20 cellular contexts compared by ENCODE assay signal in genomic region chr11:86396403-86396802, GRCh38. TPM values are rescaled to one million over a fixed set of nuclear protein-coding genes. Genes with fewer than 3 reads are reported as not detected.
DNase-seq lines count a peak whose midpoint lies in the region; ATAC-seq, FAIRE-seq and TF ChIP-seq lines count a peak whose summit lies in the region.
"Had no signal": no experiment of that assay in that cellular context is flagged by ENCODE, and none has a peak within 500 bp of the region (broad histone marks: within the 10 kb centered on the region; RNA-seq: fewer than 3 reads in every experiment).

No MANE protein-coding gene starts in this region.

- peaks cover 0 to 4% of the 10 kb centered on the region in 2 experiments; a peak in 2 of 4 replicates for H3K79me1 ChIP-seq in IMR-90 (ENCODE audit: low read depth in 1 of 2, low read length in 2 of 2)
- H3K79me1 ChIP-seq in mesenchymal stem cell (replicated peaks; ENCODE audit: low read length, poor library complexity, severe bottlenecking): no peaks in the 10 kb centered on the region

- H3K23ac ChIP-seq in IMR-90 (ENCODE audit: low read depth, low read length): 0 out of 2 replicates have a peak overlapping the region, but pooled peaks have one; percentile 64
- no peak overlapping the region for H3K23ac ChIP-seq in mesenchymal stem cell (ENCODE audit: low read length in 2 of 2)

- no peak overlapping the region for H3K27ac ChIP-seq in IMR-90 (ENCODE audit: insufficient read depth, low read length)
- peak overlapping the region; percentile 68 for H3K27ac ChIP-seq in mesenchymal stem cell (ENCODE audit: low read length, poor library complexity, severe bottlenecking)
- H3K27ac ChIP-seq: hepatocyte had no signal

- H2BK5ac ChIP-seq in IMR-90 (ENCODE audit: low read depth, low read length, poor library complexity, severe bottlenecking) (peak overlapping the region; percentile 83), mesenchymal stem cell (ENCODE audit: low read depth, low read length, poor library complexity, severe bottlenecking) (no peak overlapping the region)

- CTCF ChIA-PET in IMR-90 (lab: Yijun Ruan, JAX): no interaction called here

- H3K9me3 ChIP-seq in IMR-90 (ENCODE audit: control insufficient read depth, insufficient read depth, low read length): no peaks in the 10 kb centered on the region
- H3K9me3 ChIP-seq in mesenchymal stem cell (ENCODE audit: control insufficient read depth, low read length): no peaks in the 10 kb centered on the region
- H3K9me3 ChIP-seq: BE2C had no signal

- H3K9ac ChIP-seq in IMR-90 (ENCODE audit: low read depth, low read length) (no peak overlapping the region), mesenchymal stem cell (ENCODE audit: low read length) (no peak overlapping the region)

- DNase-seq in AG09319 (ENCODE audit: extremely low read depth, low read depth) (peak; percentile 11), IMR-90 (peak; percentile 84), bronchial epithelial cell (ENCODE audit: low read depth) (peak; percentile 47), mesenchymal stem cell (peak; percentile 59), pons (ENCODE audit: low spot score) (no peak), germinal center (ENCODE audit: low spot score) (no peak), NCI-H1105 treated with DMSO at 0.1 percent for 48 hours (lab: John Stamatoyannopoulos, UW) (no peak)
- DNase-seq in stimulated activated CD4-positive, alpha-beta T cell treated with anti-CD3 and anti-CD28 coated beads, Interleukin-4, amount 100 ng/mL, for 24 hours: no peak
- DNase-seq: activated B cell treated with CpG ODN at 0.5 μM for 24 hours; activated effector memory CD4-positive, alpha-beta T cell treated with Interleukin-2 at 50 U/mL for 16 hours; amygdala; BE2C; erythroblast; stimulated activated CD4-positive, alpha-beta T cell treated with anti-CD3 and anti-CD28 coated beads, Interleukin-4, amount 100 ng/mL, for 1 hour; stimulated activated CD8-positive, alpha-beta memory T cell treated with anti-CD3 and anti-CD28 coated beads, Interleukin-4, amount 100 ng/mL, for 48 hours had no signal

- H2BK15ac ChIP-seq in IMR-90 (ENCODE audit: low read depth, low read length) (0 out of 3 replicates have a peak overlapping the region, but pooled peaks have one; percentile 77), mesenchymal stem cell (ENCODE audit: low read depth, poor library complexity, severe bottlenecking) (no peak overlapping the region)

- H2AK5ac ChIP-seq in IMR-90 (ENCODE audit: low read depth, low read length): no peak overlapping the region
- H2AK5ac ChIP-seq in mesenchymal stem cell (ENCODE audit: low read length, severe bottlenecking): no peak overlapping the region

- no peak overlapping the region for H2BK12ac ChIP-seq in mesenchymal stem cell (ENCODE audit: low read length in 2 of 2)

- peak overlapping the region; percentile 47 to 75 for H4K8ac ChIP-seq in IMR-90 (ENCODE audit: low read depth in 2 of 2, low read length in 2 of 2)
- no peak overlapping the region for H4K8ac ChIP-seq in mesenchymal stem cell (ENCODE audit: low read length)

- POLR2A ChIA-PET in IMR-90 (lab: Charles Lee; ENCODE audit: unreplicated experiment): no interaction called here

- peak overlapping the region; percentile 94; the same call in 1 of the 2 replicates for H4K91ac ChIP-seq in IMR-90 (ENCODE audit: insufficient read depth, low read depth, low read length)
- H4K91ac ChIP-seq in mesenchymal stem cell (ENCODE audit: low read length): no peak overlapping the region

- in situ Hi-C loops in IMR-90 (cut with MboI; ENCODE audit: low sequenced_read_pairs): no loop called here

- TF ChIP-seq POLR2A in IMR-90 (IDR thresholded peaks at IDR 0.05; ENCODE audit: low read depth, low read length): no peak

- TF ChIP-seq RAD21 in IMR-90 (IDR thresholded peaks at IDR 0.05; ENCODE audit: low read length): no peak

- H2AK9ac ChIP-seq in IMR-90 (replicated peaks; ENCODE audit: low read depth, low read length, poor library complexity): no peak overlapping the region

- dilution Hi-C loops in IMR-90 (cut with HindIII; ENCODE audit: low sequenced_read_pairs, unreplicated experiment): no loop called here

- H3K27me3 ChIP-seq in IMR-90 (ENCODE audit: control insufficient read depth, insufficient read depth, low read length) (no peaks in the 10 kb centered on the region), bronchial epithelial cell (ENCODE audit: control insufficient read depth, insufficient read depth, low read length) (no peaks in the 10 kb centered on the region), mesenchymal stem cell (ENCODE audit: control insufficient read depth in 1 of 2, insufficient read depth in 1 of 2, low read length in 2 of 2) (no peaks in the 10 kb centered on the region)
- H3K27me3 ChIP-seq: BE2C, hepatocyte had no signal

- H3K4me3 ChIP-seq in IMR-90 (ENCODE audit: insufficient read depth, low read depth, low read length) (no peak overlapping the region), bronchial epithelial cell (ENCODE audit: low read depth, low read length) (no peak overlapping the region), mesenchymal stem cell (ENCODE audit: insufficient read depth in 1 of 2, low read depth in 1 of 2, low read length in 2 of 2) (no peak overlapping the region)
- H3K4me3 ChIP-seq: hepatocyte had no signal

- TF ChIP-seq CTCF in AG09319 (IDR thresholded peaks at IDR 0.05; ENCODE audit: low read depth, low read length): no peak
- TF ChIP-seq CTCF in IMR-90 (conservative IDR thresholded peaks at IDR 0.05; ENCODE audit: low read depth, low read length): no peak
- TF ChIP-seq CTCF in bronchial epithelial cell (IDR thresholded peaks at IDR 0.05; ENCODE audit: insufficient read depth, low read length, severe bottlenecking): no peak

- intact Hi-C loops in IMR-90 (cut with micrococcal nuclease): no loop called here

- H3K4me1 ChIP-seq in IMR-90 (ENCODE audit: control insufficient read depth, insufficient read depth, low read length): peaks cover 14% of the 10 kb centered on the region
- H3K4me1 ChIP-seq in mesenchymal stem cell (ENCODE audit: control insufficient read depth, insufficient read depth, low read depth, low read length): peaks cover 5% of the 10 kb centered on the region
- H3K4me1 ChIP-seq: BE2C had no signal

- H3K18ac ChIP-seq in IMR-90 (ENCODE audit: low read depth, low read length) (peak overlapping the region; percentile 14; the same call in 1 of the 2 replicates), mesenchymal stem cell (ENCODE audit: low read depth in 1 of 2, low read length in 2 of 2) (no peak overlapping the region)

- H2AFZ ChIP-seq in IMR-90 (replicated peaks; ENCODE audit: low read length, poor library complexity) (no peak overlapping the region), mesenchymal stem cell (ENCODE audit: low read depth, low read length) (no peak overlapping the region)
- H2AFZ ChIP-seq: hepatocyte had no signal

- FAIRE-seq in bronchial epithelial cell (lab: Jason Lieb, UNC): no peak
- FAIRE-seq: colon had no signal

- H3K56ac ChIP-seq in IMR-90 (ENCODE audit: extremely low read depth, insufficient read depth, low read length): peak overlapping the region; percentile 1; the same call in 1 of the 2 replicates

- H4K20me1 ChIP-seq in IMR-90 (ENCODE audit: insufficient read depth, low read length): no peaks in the 10 kb centered on the region

- H3K4me2 ChIP-seq in IMR-90 (ENCODE audit: low read depth, low read length): peak overlapping the region; percentile 16; the same call in 1 of the 2 replicates
- no peak overlapping the region for H3K4me2 ChIP-seq in mesenchymal stem cell (ENCODE audit: low read length, poor library complexity, severe bottlenecking)
- H3K4me2 ChIP-seq: hepatocyte had no signal

- H4K5ac ChIP-seq in IMR-90 (ENCODE audit: low read depth, low read length): no peak overlapping the region

- peak; percentile 86 for ATAC-seq in IMR-90 (ENCODE audit: low read depth)
- ATAC-seq: HCT116, sciatic nerve had no signal

- H2BK120ac ChIP-seq in IMR-90 (ENCODE audit: low read depth, low read length): peak overlapping the region; percentile 96
- H2BK120ac ChIP-seq in mesenchymal stem cell (ENCODE audit: low read depth, low read length): no peak overlapping the region

- H3K14ac ChIP-seq in IMR-90 (replicated peaks; ENCODE audit: low read depth, low read length): peak overlapping the region; percentile 97; the same call in 1 of the 2 replicates
- no peak overlapping the region for H3K14ac ChIP-seq in mesenchymal stem cell (ENCODE audit: low read length in 2 of 2)

- WGBS in IMR-90 (ENCODE audit: extremely low coverage in 2 of 2, insufficient read length in 1 of 2), 2 experiments: no CpG with 5 or more reads among the region's 2 CpGs
- no CpG with 5 or more reads among the region's 2 CpGs for WGBS in mesenchymal stem cell

- H3K4ac ChIP-seq in IMR-90 (ENCODE audit: low read depth, low read length) (peak overlapping the region; percentile 89; the same call in 1 of the 2 replicates), mesenchymal stem cell (ENCODE audit: low read depth in 1 of 2, low read length in 2 of 2) (no peak overlapping the region)

- peaks cover 5% of the 10 kb centered on the region; the same call in 1 of the 2 replicates for H3K9me1 ChIP-seq in IMR-90 (ENCODE audit: insufficient read depth, low read length)

- BruUV-seq in IMR-90 (replicated peaks; lab: Mats Ljungman, UMichigan): no TSS peak

- H3K36me3 ChIP-seq in IMR-90 (ENCODE audit: control insufficient read depth, insufficient read depth, low read length) (no peaks in the 10 kb centered on the region), bronchial epithelial cell (ENCODE audit: control insufficient read depth, insufficient read depth, low read length) (no peaks in the 10 kb centered on the region), mesenchymal stem cell (ENCODE audit: control insufficient read depth in 1 of 2, insufficient read depth in 2 of 2, low read depth in 1 of 2, low read length in 2 of 2) (no peaks in the 10 kb centered on the region)
- H3K36me3 ChIP-seq: BE2C had no signal

- H2BK20ac ChIP-seq in IMR-90 (ENCODE audit: low read depth, low read length): peak overlapping the region; percentile 97

TF ChIP-seq in IMR-90, 13 proteins besides CTCF, POLR2A, EP300 and RAD21 (continues in another document):
- TF ChIP-seq CEBPB (IDR thresholded peaks at IDR 0.05; ENCODE audit: low read depth, low read length) (peak; percentile 10; the same call in 1 of the 2 replicates), NFE2L2 (IDR thresholded peaks at IDR 0.05; ENCODE audit: low read depth, low read length) (no peak), MAZ (IDR thresholded peaks at IDR 0.05; ENCODE audit: borderline replicate concordance, low read depth, low read length) (no peak), RFX5 (IDR thresholded peaks at IDR 0.05; ENCODE audit: low read depth, low read length) (no peak), CHD1 (IDR thresholded peaks at IDR 0.05; ENCODE audit: low read depth, low read length) (no peak), MXI1 (IDR thresholded peaks at IDR 0.05; ENCODE audit: borderline replicate concordance, low read depth, low read length) (no peak), MAFK (IDR thresholded peaks at IDR 0.05; ENCODE audit: low read depth, low read length) (no peak)

RNA-seq across cellular contexts. Expression of gene CCDC81, which starts 21.7 kb away (rescaled TPM):
- total RNA-seq in IMR-90 (2012; rRNA removed) (5.6 and 6.5 TPM in 2 replicates), bronchial epithelial cell (0.53 and 0.64 TPM in 2 replicates)
- polyA plus RNA-seq in IMR-90 (2012; rRNA removed): 3.0 and 3.1 TPM in 2 replicates
- 0.78 and 3.5 TPM in 2 replicates for polyA plus RNA-seq in IMR-90 (2012; cell fraction: cytosol; rRNA removed)
- polyA plus RNA-seq in IMR-90 (2012; cell fraction: nucleus; rRNA removed; ENCODE audit: low replicate concordance): 0.84 and 3.8 TPM in 2 replicates
- 4.4 TPM for polyA plus RNA-seq in mesenchymal stem cell (2013, experiment 1 of 2)
- polyA plus RNA-seq in mesenchymal stem cell (2013, experiment 2 of 2): 4.4 TPM
- polyA plus RNA-seq: IgD-negative memory B cell had no signal

Comparison
In these comparisons a context has a peak if more than half of its experiments do, and no peak if none do; other contexts are left out.
1. DNase-seq: peak in AG09319 (single experiment), IMR-90 (single experiment), bronchial epithelial cell (single experiment) and mesenchymal stem cell (single experiment); none in pons (single experiment), germinal center (single experiment), stimulated activated CD4-positive, alpha-beta T cell treated with anti-CD3 and anti-CD28 coated beads, Interleukin-4, amount 100 ng/mL, for 24 hours (single experiment) and NCI-H1105 treated with DMSO at 0.1 percent for 48 hours (single experiment).